ENCODE assay signal across 35 cellular contexts in genomic region chr10:118992496-118992895, GRCh38.
"Had no signal": no experiment of that assay in that cellular context is flagged by ENCODE, and none has a peak within 500 bp of the region (broad histone marks: within the 10 kb centered on the region; RNA-seq: fewer than 3 reads in every experiment).

No MANE protein-coding gene starts in this region.

- DNase-seq: activated effector memory CD4-positive, alpha-beta T cell treated with anti-CD3 and anti-CD28 coated beads, Interleukin-2, amount 50 U/mL, for 16 hours; activated effector memory CD4-positive, alpha-beta T cell treated with Interleukin-2 at 50 U/mL for 16 hours; activated gamma-delta T cell; activated gamma-delta T cell treated with Interleukin-2 at 50 U/mL for 16 hours; activated naive CD4-positive, alpha-beta T cell; activated naive CD4-positive, alpha-beta T cell treated with anti-CD3 and anti-CD28 coated beads for 36 hours; activated naive CD4-positive, alpha-beta T cell treated with anti-CD3 and anti-CD28 coated beads, Interleukin-2, amount 10 ng/mL, durations not matched to agents 7 days and 5 days; activated naive CD4-positive, alpha-beta T cell treated with anti-CD3 and anti-CD28 coated beads, Interleukin-2, amount 50 U/mL, for 16 hours; activated naive CD4-positive, alpha-beta T cell treated with Interleukin-2 at 50 U/mL for 16 hours; activated naive CD8-positive, alpha-beta T cell treated with anti-CD3 and anti-CD28 coated beads for 36 hours; activated naive CD8-positive, alpha-beta T cell treated with anti-CD3 and anti-CD28 coated beads, Interleukin-2, amount 10 ng/mL, durations not matched to agents 7 days and 5 days; activated naive CD8-positive, alpha-beta T cell treated with anti-CD3 and anti-CD28 coated beads, Interleukin-2, amount 50 U/mL, for 24 hours; activated T-cell treated with anti-CD3 and anti-CD28 coated beads, Interleukin-2, amount 50 U/mL, for 1 hour; activated T-cell treated with anti-CD3 and anti-CD28 coated beads, Interleukin-2, amount 50 U/mL, for 24 hours; activated T-cell treated with anti-CD3 and anti-CD28 coated beads, Interleukin-2, amount 50 U/mL, for 4 hours; activated T-cell treated with anti-CD3 and anti-CD28 coated beads, Interleukin-2, amount 50 U/mL, for 48 hours; activated T-cell treated with anti-CD3 and anti-CD28 coated beads, Interleukin-2, amount 50 U/mL, for 72 hours; adrenal gland; amniotic stem cell; amygdala; anterior cingulate cortex; aorta; body of pancreas; brain microvascular endothelial cell; caudate nucleus; central memory CD4-positive, alpha-beta T cell; cerebellar nuclear complex had no signal

- H3K27me3 Mint-ChIP-seq: activated naive CD4-positive, alpha-beta T cell treated with anti-CD3 and anti-CD28 coated beads, Interleukin-2, amount 50 U/mL, for 24 hours had no signal

- ATAC-seq: activated naive CD4-positive, alpha-beta T cell treated with anti-CD3 and anti-CD28 coated beads, Interleukin-2, amount 50 U/mL, for 72 hours; activated naive CD8-positive, alpha-beta T cell treated with anti-CD3 and anti-CD28 coated beads, Interleukin-2, amount 50 U/mL, for 24 hours; activated T-cell treated with anti-CD3 and anti-CD28 coated beads, Interleukin-2, amount 50 U/mL, for 72 hours; activated T-helper 17 cell treated with anti-CD3 and anti-CD28 coated beads, Interleukin-2, amount 50 U/mL, for 72 hours; body of pancreas had no signal

- H3K9me3 Mint-ChIP-seq: activated naive CD4-positive, alpha-beta T cell treated with anti-CD3 and anti-CD28 coated beads for 36 hours; activated naive CD4-positive, alpha-beta T cell treated with anti-CD3 and anti-CD28 coated beads, Interleukin-2, amount 50 U/mL, for 24 hours; activated naive CD4-positive, alpha-beta T cell treated with anti-CD3 and anti-CD28 coated beads, Interleukin-2, amount 50 U/mL, for 72 hours; activated naive CD8-positive, alpha-beta T cell treated with anti-CD3 and anti-CD28 coated beads, Interleukin-2, amount 50 U/mL, for 24 hours; activated T-cell treated with anti-CD3 and anti-CD28 coated beads, Interleukin-2, amount 50 U/mL, for 4 hours; activated T-helper 17 cell treated with anti-CD3 and anti-CD28 coated beads, Interleukin-2, amount 50 U/mL, for 72 hours; activated T-helper 2 cell treated with anti-CD3 and anti-CD28 coated beads, Interferon-gamma antibody, Interleukin-2, Interleukin-4, amounts not matched to agents 10 μg/mL and 5 μg/mL and 100 μg/mL, durations not matched to agents 14 hours and 24 hours and 36 hours; central memory CD8-positive, alpha-beta T cell had no signal

- H3K27ac Mint-ChIP-seq: activated naive CD4-positive, alpha-beta T cell treated with anti-CD3 and anti-CD28 coated beads for 36 hours; activated naive CD4-positive, alpha-beta T cell treated with anti-CD3 and anti-CD28 coated beads, Interleukin-2, amount 10 ng/mL, durations not matched to agents 7 days and 5 days; activated naive CD4-positive, alpha-beta T cell treated with anti-CD3 and anti-CD28 coated beads, Interleukin-2, amount 50 U/mL, for 24 hours; activated naive CD4-positive, alpha-beta T cell treated with anti-CD3 and anti-CD28 coated beads, Interleukin-2, amount 50 U/mL, for 72 hours; activated naive CD8-positive, alpha-beta T cell; activated naive CD8-positive, alpha-beta T cell treated with anti-CD3 and anti-CD28 coated beads for 36 hours; activated naive CD8-positive, alpha-beta T cell treated with anti-CD3 and anti-CD28 coated beads, Interleukin-2, amount 10 ng/mL, durations not matched to agents 7 days and 5 days; activated naive CD8-positive, alpha-beta T cell treated with anti-CD3 and anti-CD28 coated beads, Interleukin-2, amount 50 U/mL, for 24 hours; activated T-cell treated with anti-CD3 and anti-CD28 coated beads, Interleukin-2, amount 50 U/mL, for 24 hours; activated T-cell treated with anti-CD3 and anti-CD28 coated beads, Interleukin-2, amount 50 U/mL, for 72 hours; activated T-helper 1 cell treated with anti-CD3 and anti-CD28 coated beads, Interleukin-12 subunit alpha, Interleukin-12 subunit beta, Interleukin-2, Interleukin-4 antibody, amounts not matched to agents 30 ng/mL and 10 ng/mL and 1 ng/mL, durations not matched to agents 14 hours and 24 hours and 36 hours; activated T-helper 17 cell treated with anti-CD3 and anti-CD28 coated beads, Interleukin-2, amount 50 U/mL, for 72 hours; activated T-helper 2 cell treated with anti-CD3 and anti-CD28 coated beads, Interferon-gamma antibody, Interleukin-2, Interleukin-4, amounts not matched to agents 10 μg/mL and 5 μg/mL and 100 μg/mL, durations not matched to agents 14 hours and 24 hours and 36 hours; brain had no signal

- H3K36me3 Mint-ChIP-seq: activated naive CD4-positive, alpha-beta T cell treated with anti-CD3 and anti-CD28 coated beads, Interleukin-2, amount 10 ng/mL, durations not matched to agents 7 days and 5 days; activated naive CD4-positive, alpha-beta T cell treated with anti-CD3 and anti-CD28 coated beads, Interleukin-2, amount 50 U/mL, for 24 hours; activated naive CD4-positive, alpha-beta T cell treated with anti-CD3 and anti-CD28 coated beads, Interleukin-2, amount 50 U/mL, for 72 hours; activated naive CD8-positive, alpha-beta T cell; activated naive CD8-positive, alpha-beta T cell treated with anti-CD3 and anti-CD28 coated beads for 36 hours; brain had no signal

- H3K4me1 Mint-ChIP-seq: activated naive CD4-positive, alpha-beta T cell treated with anti-CD3 and anti-CD28 coated beads, Interleukin-2, amount 50 U/mL, for 24 hours had no signal

- H3K4me3 Mint-ChIP-seq: activated naive CD4-positive, alpha-beta T cell treated with anti-CD3 and anti-CD28 coated beads for 36 hours; activated naive CD4-positive, alpha-beta T cell treated with anti-CD3 and anti-CD28 coated beads, Interleukin-2, amount 10 ng/mL, durations not matched to agents 7 days and 5 days; activated naive CD4-positive, alpha-beta T cell treated with anti-CD3 and anti-CD28 coated beads, Interleukin-2, amount 50 U/mL, for 24 hours; activated naive CD8-positive, alpha-beta T cell; activated naive CD8-positive, alpha-beta T cell treated with anti-CD3 and anti-CD28 coated beads for 36 hours; activated naive CD8-positive, alpha-beta T cell treated with anti-CD3 and anti-CD28 coated beads, Interleukin-2, amount 10 ng/mL, durations not matched to agents 7 days and 5 days; activated naive CD8-positive, alpha-beta T cell treated with anti-CD3 and anti-CD28 coated beads, Interleukin-2, amount 50 U/mL, for 24 hours; activated T-cell treated with anti-CD3 and anti-CD28 coated beads, Interleukin-2, amount 50 U/mL, for 24 hours; activated T-cell treated with anti-CD3 and anti-CD28 coated beads, Interleukin-2, amount 50 U/mL, for 4 hours; activated T-cell treated with anti-CD3 and anti-CD28 coated beads, Interleukin-2, amount 50 U/mL, for 72 hours; activated T-helper 1 cell treated with anti-CD3 and anti-CD28 coated beads, Interleukin-12 subunit alpha, Interleukin-12 subunit beta, Interleukin-2, Interleukin-4 antibody, amounts not matched to agents 30 ng/mL and 10 ng/mL and 1 ng/mL, durations not matched to agents 14 hours and 24 hours and 36 hours; activated T-helper 17 cell treated with anti-CD3 and anti-CD28 coated beads, Interleukin-2, amount 50 U/mL, for 72 hours; brain; central memory CD8-positive, alpha-beta T cell had no signal
